ENCODE assay signal across 1 cellular context in the genomic region with DNA sequence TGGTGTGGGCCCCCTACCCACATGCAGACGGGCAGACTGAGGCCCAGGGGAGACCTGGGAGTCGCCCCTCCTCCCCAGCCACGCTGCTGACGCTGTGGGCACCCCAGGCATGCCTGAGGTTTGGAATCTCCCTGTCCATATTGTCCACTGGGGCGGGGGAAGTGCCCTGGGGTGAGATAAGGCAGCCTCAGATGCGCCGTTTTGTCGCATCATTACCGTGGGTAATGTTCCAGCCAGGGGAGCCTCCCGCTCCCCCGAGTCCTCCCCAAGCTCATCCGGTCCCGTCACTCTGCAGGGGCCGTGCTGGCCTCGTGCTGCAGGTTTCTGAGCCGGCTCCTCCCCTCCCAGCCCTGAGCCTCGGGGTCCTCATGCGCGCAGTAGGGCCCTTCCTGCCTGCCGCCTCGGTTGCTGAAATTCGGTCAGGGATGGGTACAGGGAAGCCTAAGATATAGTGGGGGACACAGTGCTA.
TF ChIP-seq lines count a peak whose summit lies in the region.

No MANE protein-coding gene starts in this region.

TF ChIP-seq in K562, 482 proteins besides CTCF, POLR2A, EP300 and RAD21 (continued from another document and continues in another):
- TF ChIP-seq, protein P1, sequence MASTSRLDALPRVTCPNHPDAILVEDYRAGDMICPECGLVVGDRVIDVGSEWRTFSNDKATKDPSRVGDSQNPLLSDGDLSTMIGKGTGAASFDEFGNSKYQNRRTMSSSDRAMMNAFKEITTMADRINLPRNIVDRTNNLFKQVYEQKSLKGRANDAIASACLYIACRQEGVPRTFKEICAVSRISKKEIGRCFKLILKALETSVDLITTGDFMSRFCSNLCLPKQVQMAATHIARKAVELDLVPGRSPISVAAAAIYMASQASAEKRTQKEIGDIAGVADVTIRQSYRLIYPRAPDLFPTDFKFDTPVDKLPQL (IDR thresholded peaks at IDR 0.05; ENCODE audit: extremely low read depth, insufficient read length) = no peak
- TF ChIP-seq ZNF561 (CRISPR knock-in tag; conservative IDR thresholded peaks at IDR 0.05) (no peak), KLF1 (tag; IDR thresholded peaks at IDR 0.05) (no peak), TCF7 (IDR thresholded peaks at IDR 0.05; ENCODE audit: borderline replicate concordance) (no peak), ZNF212 (CRISPR knock-in tag; IDR thresholded peaks at IDR 0.05) (no peak), RBM22 (IDR thresholded peaks at IDR 0.05; ENCODE audit: low read depth, low read length, poor library complexity, severe bottlenecking) (no peak), ZNF133 (CRISPR knock-in tag; IDR thresholded peaks at IDR 0.05) (no peak), FOS (IDR thresholded peaks at IDR 0.05; ENCODE audit: extremely low read depth, insufficient read length) (no peak), ZNF780A (CRISPR knock-in tag; IDR thresholded peaks at IDR 0.05) (no peak), SMARCB1 (IDR thresholded peaks at IDR 0.05; ENCODE audit: insufficient read length, low read depth) (no peak), CTBP1 (IDR thresholded peaks at IDR 0.05; ENCODE audit: borderline replicate concordance) (peak; percentile 87), MXI1 (IDR thresholded peaks at IDR 0.05; ENCODE audit: low read depth, low read length) (no peak), PRMT5 (CRISPR knock-in tag; IDR thresholded peaks at IDR 0.05) (no peak), SP1 (CRISPR knock-in tag; IDR thresholded peaks at IDR 0.05) (0 out of 2 replicates have a peak, but pooled peaks have one; percentile 27), CBFA2T2 (conservative IDR thresholded peaks at IDR 0.05) (peak; percentile 86), GABPB2 (CRISPR knock-in tag; conservative IDR thresholded peaks at IDR 0.05) (no peak), GTF2E2 (tag; IDR thresholded peaks at IDR 0.05) (no peak), FOXP4 (CRISPR knock-in tag; IDR thresholded peaks at IDR 0.05; ENCODE audit: borderline replicate concordance) (no peak), GATAD2B (IDR thresholded peaks at IDR 0.05; ENCODE audit: borderline replicate concordance) (peak; percentile 71; the same call in 1 of the 2 replicates), ERF (CRISPR knock-in tag; IDR thresholded peaks at IDR 0.05) (no peak), ZNF263 (CRISPR knock-in tag; IDR thresholded peaks at IDR 0.05; ENCODE audit: borderline replicate concordance) (peak; percentile 99), HOXB6 (CRISPR knock-in tag; IDR thresholded peaks at IDR 0.05; ENCODE audit: borderline replicate concordance) (no peak), BCOR (IDR thresholded peaks at IDR 0.05) (peak; percentile 66), STAT5B (CRISPR knock-in tag; IDR thresholded peaks at IDR 0.05) (no peak), NELFE (IDR thresholded peaks at IDR 0.05; ENCODE audit: insufficient read depth, insufficient read length) (no peak), KDM2B (CRISPR knock-in tag; IDR thresholded peaks at IDR 0.05) (no peak), ZKSCAN3 (CRISPR knock-in tag; IDR thresholded peaks at IDR 0.05) (no peak), CBFB (CRISPR knock-in tag; IDR thresholded peaks at IDR 0.05) (peak; percentile 30; the same call in 1 of the 2 replicates), ZNF140 (CRISPR knock-in tag; IDR thresholded peaks at IDR 0.05) (no peak), ILF3 (IDR thresholded peaks at IDR 0.05; ENCODE audit: borderline replicate concordance) (no peak), HNRNPH1 (optimal IDR thresholded peaks at IDR 0.05; ENCODE audit: low read depth, low read length) (no peak), TEAD1 (CRISPR knock-in tag; IDR thresholded peaks at IDR 0.05) (peak; percentile 75 to 84; a peak in 3 of 4 replicates), PRDM10 (IDR thresholded peaks at IDR 0.05; ENCODE audit: partially characterized antibody) (peak; percentile 70), COPS2 (conservative IDR thresholded peaks at IDR 0.05) (no peak), NR2C1 (IDR thresholded peaks at IDR 0.05) (no peak), NR2C1 (tag; IDR thresholded peaks at IDR 0.05) (no peak), TAF15 (IDR thresholded peaks at IDR 0.05; ENCODE audit: low read depth, low read length) (no peak), ZC3H4 (CRISPR knock-in tag; IDR thresholded peaks at IDR 0.05; ENCODE audit: borderline replicate concordance) (no peak), HLTF (IDR thresholded peaks at IDR 0.05) (no peak), LCOR (CRISPR knock-in tag; IDR thresholded peaks at IDR 0.05) (peak; percentile 24; the same call in 1 of the 2 replicates), NBN (IDR thresholded peaks at IDR 0.05; ENCODE audit: low read depth) (no peak), NFIC (IDR thresholded peaks at IDR 0.05) (peak; percentile 83), ZNF785 (CRISPR knock-in tag; IDR thresholded peaks at IDR 0.05) (no peak), CBX2 (IDR thresholded peaks at IDR 0.05; ENCODE audit: insufficient read depth, low read length, poor library complexity, severe bottlenecking) (no peak), MEF2A (IDR thresholded peaks at IDR 0.05; ENCODE audit: control insufficient read depth, low read depth, low read length) (no peak)
- TF ChIP-seq, protein P2, sequence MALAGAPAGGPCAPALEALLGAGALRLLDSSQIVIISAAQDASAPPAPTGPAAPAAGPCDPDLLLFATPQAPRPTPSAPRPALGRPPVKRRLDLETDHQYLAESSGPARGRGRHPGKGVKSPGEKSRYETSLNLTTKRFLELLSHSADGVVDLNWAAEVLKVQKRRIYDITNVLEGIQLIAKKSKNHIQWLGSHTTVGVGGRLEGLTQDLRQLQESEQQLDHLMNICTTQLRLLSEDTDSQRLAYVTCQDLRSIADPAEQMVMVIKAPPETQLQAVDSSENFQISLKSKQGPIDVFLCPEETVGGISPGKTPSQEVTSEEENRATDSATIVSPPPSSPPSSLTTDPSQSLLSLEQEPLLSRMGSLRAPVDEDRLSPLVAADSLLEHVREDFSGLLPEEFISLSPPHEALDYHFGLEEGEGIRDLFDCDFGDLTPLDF (CRISPR knock-in tag; IDR thresholded peaks at IDR 0.05) = no peak
- TF ChIP-seq, protein P3, sequence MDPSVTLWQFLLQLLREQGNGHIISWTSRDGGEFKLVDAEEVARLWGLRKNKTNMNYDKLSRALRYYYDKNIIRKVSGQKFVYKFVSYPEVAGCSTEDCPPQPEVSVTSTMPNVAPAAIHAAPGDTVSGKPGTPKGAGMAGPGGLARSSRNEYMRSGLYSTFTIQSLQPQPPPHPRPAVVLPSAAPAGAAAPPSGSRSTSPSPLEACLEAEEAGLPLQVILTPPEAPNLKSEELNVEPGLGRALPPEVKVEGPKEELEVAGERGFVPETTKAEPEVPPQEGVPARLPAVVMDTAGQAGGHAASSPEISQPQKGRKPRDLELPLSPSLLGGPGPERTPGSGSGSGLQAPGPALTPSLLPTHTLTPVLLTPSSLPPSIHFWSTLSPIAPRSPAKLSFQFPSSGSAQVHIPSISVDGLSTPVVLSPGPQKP (CRISPR knock-in tag; IDR thresholded peaks at IDR 0.05) = no peak
- TF ChIP-seq, protein P4, sequence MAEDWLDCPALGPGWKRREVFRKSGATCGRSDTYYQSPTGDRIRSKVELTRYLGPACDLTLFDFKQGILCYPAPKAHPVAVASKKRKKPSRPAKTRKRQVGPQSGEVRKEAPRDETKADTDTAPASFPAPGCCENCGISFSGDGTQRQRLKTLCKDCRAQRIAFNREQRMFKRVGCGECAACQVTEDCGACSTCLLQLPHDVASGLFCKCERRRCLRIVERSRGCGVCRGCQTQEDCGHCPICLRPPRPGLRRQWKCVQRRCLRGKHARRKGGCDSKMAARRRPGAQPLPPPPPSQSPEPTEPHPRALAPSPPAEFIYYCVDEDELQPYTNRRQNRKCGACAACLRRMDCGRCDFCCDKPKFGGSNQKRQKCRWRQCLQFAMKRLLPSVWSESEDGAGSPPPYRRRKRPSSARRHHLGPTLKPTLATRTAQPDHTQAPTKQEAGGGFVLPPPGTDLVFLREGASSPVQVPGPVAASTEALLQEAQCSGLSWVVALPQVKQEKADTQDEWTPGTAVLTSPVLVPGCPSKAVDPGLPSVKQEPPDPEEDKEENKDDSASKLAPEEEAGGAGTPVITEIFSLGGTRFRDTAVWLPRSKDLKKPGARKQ (CRISPR knock-in tag; IDR thresholded peaks at IDR 0.05) = no peak
- TF ChIP-seq, protein P5, sequence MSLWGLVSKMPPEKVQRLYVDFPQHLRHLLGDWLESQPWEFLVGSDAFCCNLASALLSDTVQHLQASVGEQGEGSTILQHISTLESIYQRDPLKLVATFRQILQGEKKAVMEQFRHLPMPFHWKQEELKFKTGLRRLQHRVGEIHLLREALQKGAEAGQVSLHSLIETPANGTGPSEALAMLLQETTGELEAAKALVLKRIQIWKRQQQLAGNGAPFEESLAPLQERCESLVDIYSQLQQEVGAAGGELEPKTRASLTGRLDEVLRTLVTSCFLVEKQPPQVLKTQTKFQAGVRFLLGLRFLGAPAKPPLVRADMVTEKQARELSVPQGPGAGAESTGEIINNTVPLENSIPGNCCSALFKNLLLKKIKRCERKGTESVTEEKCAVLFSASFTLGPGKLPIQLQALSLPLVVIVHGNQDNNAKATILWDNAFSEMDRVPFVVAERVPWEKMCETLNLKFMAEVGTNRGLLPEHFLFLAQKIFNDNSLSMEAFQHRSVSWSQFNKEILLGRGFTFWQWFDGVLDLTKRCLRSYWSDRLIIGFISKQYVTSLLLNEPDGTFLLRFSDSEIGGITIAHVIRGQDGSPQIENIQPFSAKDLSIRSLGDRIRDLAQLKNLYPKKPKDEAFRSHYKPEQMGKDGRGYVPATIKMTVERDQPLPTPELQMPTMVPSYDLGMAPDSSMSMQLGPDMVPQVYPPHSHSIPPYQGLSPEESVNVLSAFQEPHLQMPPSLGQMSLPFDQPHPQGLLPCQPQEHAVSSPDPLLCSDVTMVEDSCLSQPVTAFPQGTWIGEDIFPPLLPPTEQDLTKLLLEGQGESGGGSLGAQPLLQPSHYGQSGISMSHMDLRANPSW (CRISPR knock-in tag; IDR thresholded peaks at IDR 0.05) = no peak
- TF ChIP-seq, protein P6, sequence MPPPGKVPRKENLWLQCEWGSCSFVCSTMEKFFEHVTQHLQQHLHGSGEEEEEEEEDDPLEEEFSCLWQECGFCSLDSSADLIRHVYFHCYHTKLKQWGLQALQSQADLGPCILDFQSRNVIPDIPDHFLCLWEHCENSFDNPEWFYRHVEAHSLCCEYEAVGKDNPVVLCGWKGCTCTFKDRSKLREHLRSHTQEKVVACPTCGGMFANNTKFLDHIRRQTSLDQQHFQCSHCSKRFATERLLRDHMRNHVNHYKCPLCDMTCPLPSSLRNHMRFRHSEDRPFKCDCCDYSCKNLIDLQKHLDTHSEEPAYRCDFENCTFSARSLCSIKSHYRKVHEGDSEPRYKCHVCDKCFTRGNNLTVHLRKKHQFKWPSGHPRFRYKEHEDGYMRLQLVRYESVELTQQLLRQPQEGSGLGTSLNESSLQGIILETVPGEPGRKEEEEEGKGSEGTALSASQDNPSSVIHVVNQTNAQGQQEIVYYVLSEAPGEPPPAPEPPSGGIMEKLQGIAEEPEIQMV (tag; conservative IDR thresholded peaks at IDR 0.05; ENCODE audit: low read depth) = no peak
- TF ChIP-seq, protein P7, sequence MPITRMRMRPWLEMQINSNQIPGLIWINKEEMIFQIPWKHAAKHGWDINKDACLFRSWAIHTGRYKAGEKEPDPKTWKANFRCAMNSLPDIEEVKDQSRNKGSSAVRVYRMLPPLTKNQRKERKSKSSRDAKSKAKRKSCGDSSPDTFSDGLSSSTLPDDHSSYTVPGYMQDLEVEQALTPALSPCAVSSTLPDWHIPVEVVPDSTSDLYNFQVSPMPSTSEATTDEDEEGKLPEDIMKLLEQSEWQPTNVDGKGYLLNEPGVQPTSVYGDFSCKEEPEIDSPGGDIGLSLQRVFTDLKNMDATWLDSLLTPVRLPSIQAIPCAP (CRISPR knock-in tag; IDR thresholded peaks at IDR 0.05; ENCODE audit: borderline replicate concordance) = no peak
